Comparison of ENCODE assay signal across 9 cellular contexts in genomic region chr1:246579818-246580217, GRCh38. TPM values are rescaled to one million over a fixed set of nuclear protein-coding genes. Genes with fewer than 3 reads are reported as not detected.
DNase-seq lines count a peak whose midpoint lies in the region; ATAC-seq, FAIRE-seq and TF ChIP-seq lines count a peak whose summit lies in the region.
"Had no signal": no experiment of that assay in that cellular context is flagged by ENCODE, and none has a peak within 500 bp of the region (broad histone marks: within the 10 kb centered on the region; RNA-seq: fewer than 3 reads in every experiment).

No MANE protein-coding gene starts in this region.

- H3K9me3 ChIP-seq in muscle layer of colon (ENCODE audit: low read length) = no peaks in the 10 kb centered on the region

- ATAC-seq in GM18519 (IDR thresholded peaks at IDR 0.05; ENCODE audit: low FRiP score, unreplicated experiment) (peak; percentile 70), left colon (no peak), SK-N-SH treated with all-trans-retinoic acid at 6 μM for 48 hours (no peak; the same call in 2 of the 3 replicates)

- H3K27me3 ChIP-seq in muscle layer of colon (ENCODE audit: control insufficient read depth in 1 of 2, insufficient read depth in 2 of 2, low read length in 2 of 2) = no peaks in the 10 kb centered on the region

- no peaks in the 10 kb centered on the region; the same call in 1 of the 2 replicates for H3K27me3 Mint-ChIP-seq in HFFc6 (ENCODE audit: insufficient read depth)

- TF ChIP-seq CTCF in HFFc6 (IDR thresholded peaks at IDR 0.05) = no peak
- no peak for TF ChIP-seq CTCF in D721Med (IDR thresholded peaks at IDR 0.05; ENCODE audit: insufficient read depth, missing control alignments)

- H3K9ac ChIP-seq in muscle layer of colon (ENCODE audit: low read length) = no peak overlapping the region

- no peak overlapping the region for H3K4me3 Mint-ChIP-seq in HFFc6

- peaks cover 5% of the 10 kb centered on the region for H3K36me3 ChIP-seq in muscle layer of colon (ENCODE audit: insufficient read depth, low read length)

- H3K4me1 ChIP-seq in muscle layer of colon (ENCODE audit: insufficient read depth, low read length) = peaks cover 74% of the 10 kb centered on the region

- H3K36me3 Mint-ChIP-seq in HFFc6 (ENCODE audit: low read depth) = peaks cover 64% of the 10 kb centered on the region

- FAIRE-seq in D721Med (lab: Jason Lieb, UNC) = no peak

- DNase-seq in HFFc6 (no peak), MV-4-11 (lab: John Stamatoyannopoulos, UW) (peak; percentile 66), left colon (no peak), D721Med (ENCODE audit: insufficient read length, low spot score) (no peak)
- no peak for DNase-seq in stimulated activated naive CD4-positive, alpha-beta T cell (lab: John Stamatoyannopoulos, UW)
- DNase-seq: GOT3 had no signal

- peak overlapping the region; percentile 37; the same call in 1 of the 2 replicates for H3K27ac Mint-ChIP-seq in HFFc6

- no peaks in the 10 kb centered on the region for H3K9me3 Mint-ChIP-seq in HFFc6

- no peak overlapping the region for H3K4me3 ChIP-seq in muscle layer of colon (ENCODE audit: low read depth in 1 of 2, low read length in 2 of 2)

- peak overlapping the region; percentile 52 for H3K27ac ChIP-seq in muscle layer of colon (ENCODE audit: low read depth, low read length)

- intact Hi-C loops in left colon (cut with DNase I, micrococcal nuclease) = no loop called here

- H3K4me1 Mint-ChIP-seq in HFFc6 (ENCODE audit: low read depth) = peaks cover 82% of the 10 kb centered on the region

TF ChIP-seq in SK-N-SH treated with all-trans-retinoic acid at 6 μM for 48 hours, 23 proteins besides CTCF, POLR2A, EP300 and RAD21:
- TF ChIP-seq, protein P1, sequence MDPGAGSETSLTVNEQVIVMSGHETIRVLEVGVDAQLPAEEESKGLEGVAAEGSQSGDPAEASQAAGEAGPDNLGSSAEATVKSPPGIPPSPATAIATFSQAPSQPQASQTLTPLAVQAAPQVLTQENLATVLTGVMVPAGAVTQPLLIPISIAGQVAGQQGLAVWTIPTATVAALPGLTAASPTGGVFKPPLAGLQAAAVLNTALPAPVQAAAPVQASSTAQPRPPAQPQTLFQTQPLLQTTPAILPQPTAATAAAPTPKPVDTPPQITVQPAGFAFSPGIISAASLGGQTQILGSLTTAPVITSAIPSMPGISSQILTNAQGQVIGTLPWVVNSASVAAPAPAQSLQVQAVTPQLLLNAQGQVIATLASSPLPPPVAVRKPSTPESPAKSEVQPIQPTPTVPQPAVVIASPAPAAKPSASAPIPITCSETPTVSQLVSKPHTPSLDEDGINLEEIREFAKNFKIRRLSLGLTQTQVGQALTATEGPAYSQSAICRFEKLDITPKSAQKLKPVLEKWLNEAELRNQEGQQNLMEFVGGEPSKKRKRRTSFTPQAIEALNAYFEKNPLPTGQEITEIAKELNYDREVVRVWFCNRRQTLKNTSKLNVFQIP (CRISPR knock-in tag; IDR thresholded peaks at IDR 0.05; ENCODE audit: borderline replicate concordance, low read depth) = no peak
- TF ChIP-seq, protein P2, sequence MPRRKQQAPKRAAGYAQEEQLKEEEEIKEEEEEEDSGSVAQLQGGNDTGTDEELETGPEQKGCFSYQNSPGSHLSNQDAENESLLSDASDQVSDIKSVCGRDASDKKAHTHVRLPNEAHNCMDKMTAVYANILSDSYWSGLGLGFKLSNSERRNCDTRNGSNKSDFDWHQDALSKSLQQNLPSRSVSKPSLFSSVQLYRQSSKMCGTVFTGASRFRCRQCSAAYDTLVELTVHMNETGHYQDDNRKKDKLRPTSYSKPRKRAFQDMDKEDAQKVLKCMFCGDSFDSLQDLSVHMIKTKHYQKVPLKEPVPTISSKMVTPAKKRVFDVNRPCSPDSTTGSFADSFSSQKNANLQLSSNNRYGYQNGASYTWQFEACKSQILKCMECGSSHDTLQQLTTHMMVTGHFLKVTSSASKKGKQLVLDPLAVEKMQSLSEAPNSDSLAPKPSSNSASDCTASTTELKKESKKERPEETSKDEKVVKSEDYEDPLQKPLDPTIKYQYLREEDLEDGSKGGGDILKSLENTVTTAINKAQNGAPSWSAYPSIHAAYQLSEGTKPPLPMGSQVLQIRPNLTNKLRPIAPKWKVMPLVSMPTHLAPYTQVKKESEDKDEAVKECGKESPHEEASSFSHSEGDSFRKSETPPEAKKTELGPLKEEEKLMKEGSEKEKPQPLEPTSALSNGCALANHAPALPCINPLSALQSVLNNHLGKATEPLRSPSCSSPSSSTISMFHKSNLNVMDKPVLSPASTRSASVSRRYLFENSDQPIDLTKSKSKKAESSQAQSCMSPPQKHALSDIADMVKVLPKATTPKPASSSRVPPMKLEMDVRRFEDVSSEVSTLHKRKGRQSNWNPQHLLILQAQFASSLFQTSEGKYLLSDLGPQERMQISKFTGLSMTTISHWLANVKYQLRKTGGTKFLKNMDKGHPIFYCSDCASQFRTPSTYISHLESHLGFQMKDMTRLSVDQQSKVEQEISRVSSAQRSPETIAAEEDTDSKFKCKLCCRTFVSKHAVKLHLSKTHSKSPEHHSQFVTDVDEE (CRISPR knock-in tag; IDR thresholded peaks at IDR 0.05) = no peak
- no peak for TF ChIP-seq ZFP30 (CRISPR knock-in tag; IDR thresholded peaks at IDR 0.05)
- TF ChIP-seq ARNTL (CRISPR knock-in tag; IDR thresholded peaks at IDR 0.05; ENCODE audit: borderline replicate concordance, low read depth) = no peak

RNA-seq across cellular contexts. Expression of gene CNST, which starts 13.6 kb away (rescaled TPM):
- 10 to 100 TPM; 56.4 to 67.9 (median 59.6) TPM for total RNA-seq in HFFc6 (2021; fragmentation: NEBNext Ultra II Directional; extraction: Animal tissue kit (Norgen Biotek cat#: 25700))
- 10 to 100 TPM; 40.2 to 45.0 TPM for total RNA-seq in left colon

RNA-seq across cellular contexts. Expression of gene TFB2M, which starts 13.8 kb away (rescaled TPM):
- total RNA-seq in HFFc6 (2021; fragmentation: NEBNext Ultra II Directional; extraction: Animal tissue kit (Norgen Biotek cat#: 25700)) = 10 to 100 TPM; 21.2 to 25.0 (median 23.0) TPM
- 10 to 100 TPM; 10.2 to 12.3 TPM for total RNA-seq in left colon
